In the genomic region with DNA sequence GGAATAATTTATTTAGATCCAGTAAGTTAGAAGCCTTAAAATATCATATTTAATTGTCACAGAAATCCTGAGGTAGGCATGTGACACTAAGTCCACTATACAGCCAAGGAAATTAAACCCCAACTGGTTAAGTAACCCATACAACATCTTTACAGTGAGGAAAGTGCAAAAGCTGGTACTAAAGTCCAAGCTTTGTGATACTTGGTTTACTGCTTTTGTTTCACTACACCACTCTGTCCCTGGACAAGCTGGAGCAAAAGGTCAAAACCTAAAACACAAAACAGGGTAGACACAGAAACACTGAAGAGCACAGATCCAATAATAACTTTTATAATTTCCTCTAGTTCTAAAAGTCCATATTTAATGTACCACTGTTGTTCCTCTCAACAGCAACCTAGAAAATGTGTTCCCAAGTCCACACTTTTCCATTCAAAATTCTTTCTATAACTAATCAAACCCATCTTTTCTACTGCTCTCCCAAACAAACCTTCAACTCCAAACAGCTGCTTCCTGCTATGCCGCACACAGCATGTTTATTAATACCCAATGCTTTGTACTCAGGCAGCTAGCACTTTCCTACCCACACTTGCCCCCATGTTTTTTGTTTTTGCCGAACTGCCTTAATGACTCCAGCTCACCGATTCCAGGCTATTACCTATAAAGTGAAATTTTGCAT, we compare ENCODE assay signal across 14 cellular contexts.
A peak's percentile ranks its signal among the peaks of the same experiment; 100 is the strongest.
DNase-seq lines count a peak whose midpoint lies in the region; ATAC-seq, FAIRE-seq and TF ChIP-seq lines count a peak whose summit lies in the region.
"Had no signal": no experiment of that assay in that cellular context is flagged by ENCODE, and none has a peak within 500 bp of the region (broad histone marks: within the 10 kb centered on the region; RNA-seq: fewer than 3 reads in every experiment).

No MANE protein-coding gene starts in this region.

- DNase-seq in HL-60 (ENCODE audit: low read depth in 1 of 2, low spot score in 1 of 2): no peak
- no peak for DNase-seq in chondrocyte (ENCODE audit: low spot score)
- no peak for DNase-seq in natural killer cell
- DNase-seq in erythroblast (lab: John Stamatoyannopoulos, UW): no peak
- no peak for DNase-seq in NCI-H2171 (lab: John Stamatoyannopoulos, UW)
- no peak for DNase-seq in ureter (ENCODE audit: low spot score)
- no peak for DNase-seq in kidney
- DNase-seq: activated CD4-positive, alpha-beta T cell treated with anti-CD3 and anti-CD28 coated beads for 1 hour; activated naive CD4-positive, alpha-beta T cell; NCI-H1048; NCI-H526; stimulated activated CD4-positive, alpha-beta T cell treated with anti-CD3 and anti-CD28 coated beads, Interleukin-4, amount 100 ng/mL, for 24 hours had no signal

- H3K9me3 Mint-ChIP-seq in chondrocyte (ENCODE audit: low read depth) (no peaks in the 10 kb centered on the region), natural killer cell (no peaks in the 10 kb centered on the region)

- ATAC-seq in natural killer cell: peak in 2 of 3 donors; percentile 18 to 29

- H3K9me3 ChIP-seq in BLaER1 (no peaks in the 10 kb centered on the region), kidney (ENCODE audit: control insufficient read depth in 1 of 2, low read length in 2 of 2) (no peaks in the 10 kb centered on the region)
- H3K9me3 ChIP-seq: SJSA1 had no signal

- peaks cover 48% of the 10 kb centered on the region for H3K4me1 ChIP-seq in BLaER1
- H3K4me1 ChIP-seq in kidney (ENCODE audit: control insufficient read depth in 1 of 2, insufficient read depth in 1 of 2, low read depth in 1 of 2, low read length in 2 of 2): peaks cover 6 to 11% of the 10 kb centered on the region in 2 donors

- H3K4me3 ChIP-seq in BLaER1 (no peak overlapping the region), HL-60 (replicated peaks; ENCODE audit: insufficient read depth, low read length) (no peak overlapping the region; the same call in 1 of the 2 replicates), kidney (ENCODE audit: low read length in 2 of 2) (no peak overlapping the region)
- H3K4me3 ChIP-seq: SJSA1 had no signal

- H3K36me3 Mint-ChIP-seq in chondrocyte (ENCODE audit: low read depth) (no peaks in the 10 kb centered on the region), natural killer cell (no peaks in the 10 kb centered on the region)

- intact Hi-C loops in natural killer cell (cut with micrococcal nuclease): no loop called here
- intact Hi-C loops in kidney (cut with DNase I): no loop called here

- no peaks in the 10 kb centered on the region for H3K27me3 Mint-ChIP-seq in chondrocyte (ENCODE audit: low read depth)
- no peaks in the 10 kb centered on the region for H3K27me3 Mint-ChIP-seq in natural killer cell (ENCODE audit: low read depth in 2 of 2)

- H3K4me1 Mint-ChIP-seq in chondrocyte (ENCODE audit: low read depth) (peaks cover 80% of the 10 kb centered on the region), natural killer cell (peaks cover 50 to 65% of the 10 kb centered on the region in 2 donors)

- H3K27ac ChIP-seq in BLaER1 (no peak overlapping the region), HL-60 (replicated peaks) (peak overlapping the region; percentile 65), kidney (ENCODE audit: low read depth in 2 of 2, low read length in 2 of 2) (no peak overlapping the region)
- H3K27ac ChIP-seq: SJSA1 had no signal

- H3K4me3 Mint-ChIP-seq in chondrocyte (ENCODE audit: unreplicated experiment): no peak overlapping the region
- H3K4me3 Mint-ChIP-seq in natural killer cell: peak overlapping the region; percentile 45

- peak overlapping the region; percentile 64 for H3K4me2 ChIP-seq in BLaER1

- H4K20me1 ChIP-seq in BLaER1: peaks cover 100% of the 10 kb centered on the region

- peaks cover 4% of the 10 kb centered on the region; the same call in 1 of the 2 replicates for H3K36me3 ChIP-seq in BLaER1
- H3K36me3 ChIP-seq in kidney (ENCODE audit: control insufficient read depth in 1 of 2, insufficient read depth in 2 of 2, low read length in 2 of 2): no peaks in the 10 kb centered on the region
- H3K36me3 ChIP-seq: SJSA1 had no signal

- no peak overlapping the region for H3K9ac ChIP-seq in BLaER1
- no peak overlapping the region for H3K9ac ChIP-seq in kidney (ENCODE audit: low read length in 2 of 2)

- no peak for TF ChIP-seq POLR2A in erythroblast (IDR thresholded peaks at IDR 0.05; ENCODE audit: low read length)

- TF ChIP-seq CTCF in HL-60 (IDR thresholded peaks at IDR 0.05; ENCODE audit: insufficient read depth, low read length) (no peak), chondrocyte (IDR thresholded peaks at IDR 0.05) (no peak), natural killer cell (IDR thresholded peaks at IDR 0.05) (no peak), kidney (IDR thresholded peaks at IDR 0.05; ENCODE audit: borderline replicate concordance, extremely low read depth, insufficient read depth) (no peak)

- H3K27me3 ChIP-seq in BLaER1: no peaks in the 10 kb centered on the region
- H3K27me3 ChIP-seq in HL-60 (ENCODE audit: insufficient read depth, poor library complexity, severe bottlenecking): no peaks in the 10 kb centered on the region
- H3K27me3 ChIP-seq: SJSA1 had no signal

- FAIRE-seq in kidney (lab: Jason Lieb, UNC): no peak

- H3K27ac Mint-ChIP-seq in chondrocyte (ENCODE audit: unreplicated experiment) (peak overlapping the region; percentile 39), natural killer cell (peak overlapping the region; percentile 54)
